Comparison of ENCODE assay signal across 14 cellular contexts in the genomic region with DNA sequence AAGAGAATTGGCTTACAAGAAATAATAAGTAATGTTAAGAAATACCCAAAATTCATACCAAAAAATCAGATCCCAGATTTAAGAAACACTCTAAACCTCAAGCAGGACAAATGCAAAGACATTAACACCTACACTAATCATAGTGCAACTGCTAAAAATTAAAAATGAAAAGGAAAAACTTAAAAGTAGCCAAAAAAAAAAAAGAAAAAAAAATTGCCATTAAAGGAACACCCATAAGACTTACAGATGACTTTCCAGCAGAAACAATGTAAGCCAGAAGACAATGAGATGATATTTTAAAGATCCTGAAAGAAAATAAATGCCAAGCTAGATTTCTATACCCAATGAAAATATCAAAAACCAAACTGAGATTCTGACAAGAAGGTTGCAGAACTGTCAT.
"Had no signal": no experiment of that assay in that cellular context is flagged by ENCODE, and none has a peak within 500 bp of the region (broad histone marks: within the 10 kb centered on the region; RNA-seq: fewer than 3 reads in every experiment).

No MANE protein-coding gene starts in this region.

- H3K27ac Mint-ChIP-seq: activated T-helper 2 cell treated with anti-CD3 and anti-CD28 coated beads, Interferon-gamma antibody, Interleukin-2, Interleukin-4, amounts not matched to agents 10 μg/mL and 5 μg/mL and 100 μg/mL, durations not matched to agents 14 hours and 24 hours and 36 hours; stimulated activated naive CD8-positive, alpha-beta T cell treated with anti-CD3 and anti-CD28 coated beads, Interleukin-15, Interleukin-2, amounts not matched to agents 100 ng/mL and 50 ng/mL, for 24 hours had no signal

- H3K27me3 Mint-ChIP-seq: stimulated activated naive CD8-positive, alpha-beta T cell treated with anti-CD3 and anti-CD28 coated beads, Interleukin-15, Interleukin-2, amounts not matched to agents 100 ng/mL and 50 ng/mL, for 24 hours had no signal

- H3K4me3 ChIP-seq: gastroesophageal sphincter, sigmoid colon, upper lobe of left lung had no signal

- H3K27me3 ChIP-seq: brain microvascular endothelial cell, gastroesophageal sphincter, sigmoid colon, upper lobe of left lung had no signal

- H3K27ac ChIP-seq: brain microvascular endothelial cell, epithelial cell of prostate, gastroesophageal sphincter, sigmoid colon, upper lobe of left lung had no signal

- ATAC-seq: gastroesophageal sphincter, left ventricle myocardium superior had no signal

- H3K4me1 ChIP-seq: gastroesophageal sphincter, sigmoid colon, upper lobe of left lung had no signal

- H3K4me3 Mint-ChIP-seq: stimulated activated naive CD8-positive, alpha-beta T cell treated with anti-CD3 and anti-CD28 coated beads, Interleukin-15, Interleukin-2, amounts not matched to agents 100 ng/mL and 50 ng/mL, for 24 hours had no signal

- DNase-seq: activated CD4-positive, alpha-beta T cell treated with anti-CD3 and anti-CD28 coated beads, Interleukin-2, amount 50 U/mL, for 1 hour; activated CD4-positive, CD25-positive, alpha-beta regulatory T cell; activated naive CD4-positive, alpha-beta T cell treated with anti-CD3 and anti-CD28 coated beads, Interleukin-2, amount 50 U/mL, for 16 hours; brain microvascular endothelial cell; effector memory CD4-positive, alpha-beta T cell; left ventricle myocardium superior; sigmoid colon; stimulated activated CD4-positive, alpha-beta T cell treated with anti-CD3 and anti-CD28 coated beads, Interleukin-4, amount 100 ng/mL, for 24 hours; T1000; upper lobe of left lung had no signal

- H3K36me3 ChIP-seq: brain microvascular endothelial cell, gastroesophageal sphincter, sigmoid colon, upper lobe of left lung had no signal
